ENCODE assay signal across 13 cellular contexts in genomic region chr6:11215773-11216172, GRCh38. TPM values are rescaled to one million over a fixed set of nuclear protein-coding genes. Genes with fewer than 3 reads are reported as not detected.
DNase-seq lines count a peak whose midpoint lies in the region; ATAC-seq and TF ChIP-seq lines count a peak whose summit lies in the region.
"Had no signal": no experiment of that assay in that cellular context is flagged by ENCODE, and none has a peak within 500 bp of the region (broad histone marks: within the 10 kb centered on the region; RNA-seq: fewer than 3 reads in every experiment).

No MANE protein-coding gene starts in this region.

- no peaks in the 10 kb centered on the region for H3K9me3 ChIP-seq in mucosa of stomach (ENCODE audit: control insufficient read depth, low read length)
- no peaks in the 10 kb centered on the region for H3K9me3 ChIP-seq in thoracic aorta
- no peaks in the 10 kb centered on the region for H3K9me3 ChIP-seq in CD4-positive, alpha-beta T cell (ENCODE audit: control insufficient read depth, low read length)
- H3K9me3 ChIP-seq in PC-3 (ENCODE audit: low read length), result no peaks in the 10 kb centered on the region
- H3K9me3 ChIP-seq: spleen had no signal

- H3K9me3 Mint-ChIP-seq in CD4-positive, alpha-beta T cell, result no peaks in the 10 kb centered on the region
- H3K9me3 Mint-ChIP-seq: CD4-positive, alpha-beta memory T cell had no signal

- H3K27ac Mint-ChIP-seq in CD4-positive, alpha-beta T cell, result no peak overlapping the region

- H3K4me3 ChIP-seq in choroid plexus epithelial cell (ENCODE audit: low read depth, low read length) (no peak overlapping the region), mucosa of stomach (ENCODE audit: low read length) (no peak overlapping the region), thoracic aorta (peak overlapping the region; percentile 47), PC-3 (ENCODE audit: low read length) (no peak overlapping the region)
- H3K4me3 ChIP-seq: spleen had no signal

- POLR2A ChIA-PET in CD4-positive, alpha-beta T cell (lab: Charles Lee), result interaction anchor here (1.1 kb wide), 1 partner anchor 9 kb away, joined by 3 read pairs; no protein-coding TSS in a partner anchor
- POLR2A ChIA-PET in PC-3 (lab: Charles Lee; ENCODE audit: unreplicated experiment), result no interaction called here

- H3K4me3 Mint-ChIP-seq in CD4-positive, alpha-beta T cell, result no peak overlapping the region
- H3K4me3 Mint-ChIP-seq: CD4-positive, alpha-beta memory T cell had no signal

- H3K27me3 ChIP-seq in mucosa of stomach (ENCODE audit: control insufficient read depth, insufficient read depth, low read length) (no peaks in the 10 kb centered on the region), thoracic aorta (replicated peaks; ENCODE audit: insufficient read depth) (no peaks in the 10 kb centered on the region), PC-3 (ENCODE audit: low read length) (no peaks in the 10 kb centered on the region)
- no peaks in the 10 kb centered on the region for H3K27me3 ChIP-seq in CD4-positive, alpha-beta T cell (ENCODE audit: control insufficient read depth, insufficient read depth, low read length)
- H3K27me3 ChIP-seq: spleen had no signal

- H2AFZ ChIP-seq in PC-3 (ENCODE audit: low read length), result no peak overlapping the region

- H3K27ac ChIP-seq in thoracic aorta, result peak overlapping the region; percentile 91 to 97
- no peak overlapping the region for H3K27ac ChIP-seq in CD4-positive, alpha-beta T cell (ENCODE audit: low read depth, low read length)
- H3K27ac ChIP-seq in PC-3 (ENCODE audit: low read length), result no peak overlapping the region

- CTCF ChIA-PET in CD4-positive, alpha-beta T cell (lab: Charles Lee), result interaction anchor here (0.5 kb wide), 1 partner anchor 270 kb away, joined by 4 read pairs; no protein-coding TSS in a partner anchor
- CTCF ChIA-PET in PC-3 (lab: Charles Lee), result no interaction called here

- peaks cover 38% of the 10 kb centered on the region for H3K79me2 ChIP-seq in PC-3 (ENCODE audit: low read length)

- H3K4me1 ChIP-seq in mucosa of stomach (ENCODE audit: control insufficient read depth, insufficient read depth, low read length) (peaks cover 85% of the 10 kb centered on the region), thoracic aorta (ENCODE audit: control insufficient read depth in 1 of 2, low read depth in 2 of 2) (peaks cover 97 to 100% of the 10 kb centered on the region in 2 donors), PC-3 (ENCODE audit: insufficient read depth, low read length) (peaks cover 48% of the 10 kb centered on the region)

- H3K4me2 ChIP-seq in PC-3 (ENCODE audit: low read length), result no peak overlapping the region

- DNase-seq in M059J (ENCODE audit: low read depth) (peak; percentile 48), choroid plexus epithelial cell (ENCODE audit: low read depth) (peak; percentile 47), thoracic aorta (ENCODE audit: low spot score) (no peak), PC-3 (no peak), head of caudate nucleus (no peak)
- no peak for DNase-seq in stimulated activated CD4-positive, alpha-beta T cell treated with anti-CD3 and anti-CD28 coated beads, Interleukin-2, amount 100 ng/mL, for 48 hours
- DNase-seq in CD4-positive, alpha-beta T cell, result no peak
- DNase-seq: activated CD4-positive, alpha-beta T cell treated with anti-CD3 and anti-CD28 coated beads, Interleukin-2, amount 50 U/mL, for 4 hours; activated gamma-delta T cell treated with Interleukin-2 at 50 U/mL for 16 hours; CD4-positive, alpha-beta memory T cell; spleen; T-helper 1 cell had no signal

- intact Hi-C loops in CD4-positive, alpha-beta T cell (cut with DNase I, micrococcal nuclease), result no loop called here
- intact Hi-C loops in PC-3 (cut with micrococcal nuclease), result no loop called here
- intact Hi-C loops in head of caudate nucleus (cut with DNase I), result no loop called here

- no peaks in the 10 kb centered on the region for H3K9me2 ChIP-seq in PC-3 (replicated peaks; ENCODE audit: low read length)

- no peaks in the 10 kb centered on the region for H3K27me3 Mint-ChIP-seq in CD4-positive, alpha-beta T cell
- H3K27me3 Mint-ChIP-seq: CD4-positive, alpha-beta memory T cell had no signal

- H3K4me1 Mint-ChIP-seq in CD4-positive, alpha-beta T cell (ENCODE audit: low read depth), result peaks cover 43% of the 10 kb centered on the region

- H4K20me1 ChIP-seq in PC-3 (ENCODE audit: low read length), result no peaks in the 10 kb centered on the region

- no peak for TF ChIP-seq CTCF in choroid plexus epithelial cell (conservative IDR thresholded peaks at IDR 0.05; ENCODE audit: low read depth, low read length)
- no peak for TF ChIP-seq CTCF in thoracic aorta (IDR thresholded peaks at IDR 0.05)
- TF ChIP-seq CTCF in CD4-positive, alpha-beta T cell (IDR thresholded peaks at IDR 0.05), result no peak
- no peak for TF ChIP-seq CTCF in PC-3 (conservative IDR thresholded peaks at IDR 0.05; ENCODE audit: low read depth, low read length)

- H3K9ac ChIP-seq in mucosa of stomach (ENCODE audit: low read length), result peak overlapping the region; percentile 24
- no peak overlapping the region for H3K9ac ChIP-seq in PC-3 (ENCODE audit: low read length)

- no TSS peak for BruUV-seq in PC-3 (replicated peaks; lab: Mats Ljungman, UMichigan)

- H3K36me3 Mint-ChIP-seq in CD4-positive, alpha-beta T cell (ENCODE audit: low read depth), result peaks cover 51% of the 10 kb centered on the region

- ATAC-seq in thoracic aorta (ENCODE audit: insufficient number of reproducible peaks, low FRiP score, low read depth), result no peak
- no peak for ATAC-seq in CD4-positive, alpha-beta T cell (ENCODE audit: poor library complexity)
- no peak for ATAC-seq in PC-3

- peaks cover 8% of the 10 kb centered on the region for H3K36me3 ChIP-seq in mucosa of stomach (ENCODE audit: control insufficient read depth, insufficient read depth, low read length)
- H3K36me3 ChIP-seq in thoracic aorta, result peaks cover 7% of the 10 kb centered on the region
- H3K36me3 ChIP-seq in PC-3 (ENCODE audit: low read depth, low read length), result 0 out of 2 replicates have a peak, but pooled peaks cover 2% of the 10 kb centered on the region

- H3F3A ChIP-seq in PC-3 (ENCODE audit: low read length, unreplicated experiment), result no peaks in the 10 kb centered on the region

RNA-seq across cellular contexts. Expression of gene NEDD9, which starts 16.7 kb away (rescaled TPM):
- total RNA-seq in M059J (2014; rRNA removed; shearing (Covaris generic)), result 53.5 and 79.4 TPM in 2 replicates
- total RNA-seq in thoracic aorta (100 to 1,000 TPM; 122 to 181 TPM), PC-3 (2014; rRNA removed) (12.1 and 13.9 TPM in 2 replicates)
- 10 to 100 TPM; 40.9 to 44.3 TPM for total RNA-seq in CD4-positive, alpha-beta T cell

Comparison
In these comparisons a context has a peak if more than half of its experiments do, and no peak if none do; other contexts are left out.
1. DNase-seq: peak in M059J (single experiment) and choroid plexus epithelial cell (single experiment); none in thoracic aorta (single experiment), stimulated activated CD4-positive, alpha-beta T cell treated with anti-CD3 and anti-CD28 coated beads, Interleukin-2, amount 100 ng/mL, for 48 hours (0 of 2), CD4-positive, alpha-beta T cell (0 of 10), PC-3 (single experiment) and head of caudate nucleus (0 of 42).
2. H3K27ac ChIP-seq: peak in thoracic aorta (2 of 2); none in CD4-positive, alpha-beta T cell (single experiment) and PC-3 (single experiment).